Comparison of ENCODE assay signal across 13 cellular contexts in the genomic region with DNA sequence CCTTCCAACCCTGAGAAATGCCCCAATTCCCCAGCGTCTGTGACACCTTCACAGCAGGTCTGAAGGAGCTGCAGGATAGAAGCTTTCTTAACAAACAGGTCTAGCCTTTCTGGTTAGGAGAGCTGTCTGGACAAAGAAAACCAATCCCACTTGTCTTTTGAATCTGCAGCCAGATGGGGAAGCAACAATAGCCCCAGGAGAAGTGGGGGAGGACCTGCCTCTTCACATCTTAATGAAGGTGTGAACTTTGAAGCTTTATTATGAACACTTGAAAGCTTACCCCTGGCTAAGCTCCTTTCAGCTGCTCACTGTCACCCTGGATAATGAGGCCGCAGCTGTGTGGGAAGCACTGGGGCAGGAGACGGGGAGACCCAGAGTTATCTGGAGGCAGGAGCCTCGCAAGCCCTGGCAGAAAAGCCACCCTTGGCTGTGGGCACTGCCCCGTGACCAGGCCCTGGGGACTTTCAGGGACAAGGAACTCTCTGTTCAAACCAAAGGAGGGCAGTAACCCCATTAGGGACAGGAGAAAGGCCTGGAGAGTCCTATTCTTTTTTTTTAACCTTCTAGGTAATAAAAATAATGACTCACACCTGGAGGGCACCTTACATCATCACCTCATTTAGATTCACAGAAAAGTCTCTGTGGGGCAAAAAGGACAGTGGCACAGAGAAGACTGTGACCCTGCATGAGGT.
A peak's percentile ranks its signal among the peaks of the same experiment; 100 is the strongest.
DNase-seq lines count a peak whose midpoint lies in the region; ATAC-seq, FAIRE-seq and TF ChIP-seq lines count a peak whose summit lies in the region.
"Had no signal": no experiment of that assay in that cellular context is flagged by ENCODE, and none has a peak within 500 bp of the region (broad histone marks: within the 10 kb centered on the region; RNA-seq: fewer than 3 reads in every experiment).

No MANE protein-coding gene starts in this region.

- TF ChIP-seq POLR2A in esophagus muscularis mucosa (IDR thresholded peaks at IDR 0.05; ENCODE audit: low read depth), result no peak

- TF ChIP-seq CTCF in epithelial cell of esophagus (IDR thresholded peaks at IDR 0.05; ENCODE audit: insufficient read depth, low read depth, low read length, missing control alignments) (no peak), esophagus muscularis mucosa (IDR thresholded peaks at IDR 0.05) (no peak)

- no peak overlapping the region for H3K27ac Mint-ChIP-seq in naive thymus-derived CD8-positive, alpha-beta T cell

- H3K9me3 ChIP-seq in small intestine (ENCODE audit: control insufficient read depth, low read depth), result no peaks in the 10 kb centered on the region
- no peaks in the 10 kb centered on the region for H3K9me3 ChIP-seq in esophagus muscularis mucosa
- H3K9me3 ChIP-seq: Caco-2 had no signal

- POLR2A ChIA-PET in naive thymus-derived CD8-positive, alpha-beta T cell (lab: Charles Lee), result no interaction called here

- no peaks in the 10 kb centered on the region for H3K36me3 Mint-ChIP-seq in naive thymus-derived CD8-positive, alpha-beta T cell

- WGBS in small intestine, 3 donors, result 30 to 70% (median 49%) methylated on average over 5 of the region's 5 CpGs
- WGBS in esophagus muscularis mucosa, result 91% methylated on average over 5 of the region's 5 CpGs

- H3K27me3 Mint-ChIP-seq in naive thymus-derived CD8-positive, alpha-beta T cell, result peaks cover 5 to 31% (median 11%) of the 10 kb centered on the region in 5 donors

- DNase-seq in NCI-H526 (lab: John Stamatoyannopoulos, UW), result peak; percentile 6 to 43
- no peak for DNase-seq in NCI-H526 treated with DMSO at 0.1 percent for 48 hours (lab: John Stamatoyannopoulos, UW)
- peak; percentile 85 for DNase-seq in NCI-H2171 treated with DMSO at 0.1 percent for 48 hours (lab: John Stamatoyannopoulos, UW)
- DNase-seq in epithelial cell of esophagus (ENCODE audit: low read depth), result peak; percentile 45
- DNase-seq in small intestine, result peak; percentile 58
- DNase-seq in esophagus muscularis mucosa (ENCODE audit: extremely low spot score), result no peak
- DNase-seq in naive thymus-derived CD8-positive, alpha-beta T cell, result no peak
- DNase-seq in HUDEP-2 (lab: John Stamatoyannopoulos, UW; ENCODE audit: unreplicated experiment in 76 of 76), result no peak
- DNase-seq: activated CD4-positive, alpha-beta T cell treated with anti-CD3 and anti-CD28 coated beads for 48 hours; activated naive CD4-positive, alpha-beta T cell; Caco-2; cerebellar nuclear complex had no signal

- no peak overlapping the region for H3K27ac ChIP-seq in small intestine (ENCODE audit: low read depth in 1 of 2, low read length in 1 of 2)
- no peak overlapping the region for H3K27ac ChIP-seq in esophagus muscularis mucosa (replicated peaks in 1 of 4)

- no peak for FAIRE-seq in small intestine (lab: Jason Lieb, UNC)
- FAIRE-seq: A204.1 had no signal

- ATAC-seq in naive thymus-derived CD8-positive, alpha-beta T cell, result no peak

- H3K9me3 Mint-ChIP-seq in naive thymus-derived CD8-positive, alpha-beta T cell, result no peaks in the 10 kb centered on the region

- no peak overlapping the region for H3K4me3 Mint-ChIP-seq in naive thymus-derived CD8-positive, alpha-beta T cell

- no peaks in the 10 kb centered on the region for H3K36me3 ChIP-seq in small intestine (ENCODE audit: control insufficient read depth in 2 of 2, insufficient read depth in 2 of 2, low read length in 2 of 2)
- no peaks in the 10 kb centered on the region for H3K36me3 ChIP-seq in esophagus muscularis mucosa

- H3K4me1 ChIP-seq in small intestine (ENCODE audit: control insufficient read depth in 2 of 2, insufficient read depth in 1 of 2, low read depth in 1 of 2, low read length in 1 of 2) (no peaks in the 10 kb centered on the region), esophagus muscularis mucosa (no peaks in the 10 kb centered on the region)

- no peak for TF ChIP-seq EP300 in esophagus muscularis mucosa (IDR thresholded peaks at IDR 0.05)

- H3K4me3 ChIP-seq in epithelial cell of esophagus (ENCODE audit: low read length) (no peak overlapping the region), small intestine (ENCODE audit: low read depth in 1 of 2, low read length in 2 of 2) (no peak overlapping the region), esophagus muscularis mucosa (no peak overlapping the region)

- H3K4me1 Mint-ChIP-seq in naive thymus-derived CD8-positive, alpha-beta T cell, result no peaks in the 10 kb centered on the region

- H3K27me3 ChIP-seq in small intestine (ENCODE audit: control insufficient read depth in 2 of 2, insufficient read depth in 2 of 2, low read length in 2 of 2) (peaks cover 0 to 2% of the 10 kb centered on the region in 2 donors), esophagus muscularis mucosa (peaks cover 0 to 8% (median 0%) of the 10 kb centered on the region in 4 donors)

- intact Hi-C loops in esophagus muscularis mucosa (cut with DNase I), result no loop called here

Comparison
In these comparisons a context has a peak if more than half of its experiments do, and no peak if none do; other contexts are left out.
1. DNase-seq: peak in NCI-H526 (2 of 2), NCI-H2171 treated with DMSO at 0.1 percent for 48 hours (single experiment), epithelial cell of esophagus (single experiment) and small intestine (single experiment); none in NCI-H526 treated with DMSO at 0.1 percent for 48 hours (single experiment), esophagus muscularis mucosa (single experiment), naive thymus-derived CD8-positive, alpha-beta T cell (0 of 10) and HUDEP-2 (0 of 76).